In the genomic region with DNA sequence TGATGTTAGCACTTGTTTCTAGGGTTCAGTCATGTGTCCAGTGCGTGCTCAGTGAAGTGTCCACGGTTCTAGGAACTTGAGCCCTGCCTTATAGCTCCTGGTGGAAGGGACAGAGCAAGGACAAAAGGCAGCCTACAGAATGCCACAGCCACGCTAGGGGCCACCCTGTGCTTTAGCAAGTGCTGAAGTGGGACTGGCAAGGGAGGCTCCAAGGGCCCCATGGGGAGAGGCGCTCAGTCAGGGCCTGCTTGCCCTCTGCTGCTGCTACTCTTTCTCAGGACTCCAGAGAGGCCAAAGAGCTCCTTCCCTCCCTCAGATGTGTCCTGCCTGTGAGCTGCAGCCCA, we compare ENCODE assay signal across 1 cellular context.
TF ChIP-seq lines count a peak whose summit lies in the region.

No MANE protein-coding gene starts in this region.

TF ChIP-seq in K562, 482 proteins besides CTCF, POLR2A, EP300 and RAD21:
- TF ChIP-seq ZNF830 (CRISPR knock-in tag; IDR thresholded peaks at IDR 0.05) (no peak), BRCA1 (IDR thresholded peaks at IDR 0.05) (no peak), BRCA1 (CRISPR knock-in tag; IDR thresholded peaks at IDR 0.05) (0 out of 2 replicates have a peak, but pooled peaks have one; percentile 69), KAT7 (CRISPR knock-in tag; IDR thresholded peaks at IDR 0.05; ENCODE audit: borderline replicate concordance) (0 out of 2 replicates have a peak, but pooled peaks have one; percentile 28), ELF2 (CRISPR knock-in tag; IDR thresholded peaks at IDR 0.05) (no peak)
- TF ChIP-seq, protein P1, sequence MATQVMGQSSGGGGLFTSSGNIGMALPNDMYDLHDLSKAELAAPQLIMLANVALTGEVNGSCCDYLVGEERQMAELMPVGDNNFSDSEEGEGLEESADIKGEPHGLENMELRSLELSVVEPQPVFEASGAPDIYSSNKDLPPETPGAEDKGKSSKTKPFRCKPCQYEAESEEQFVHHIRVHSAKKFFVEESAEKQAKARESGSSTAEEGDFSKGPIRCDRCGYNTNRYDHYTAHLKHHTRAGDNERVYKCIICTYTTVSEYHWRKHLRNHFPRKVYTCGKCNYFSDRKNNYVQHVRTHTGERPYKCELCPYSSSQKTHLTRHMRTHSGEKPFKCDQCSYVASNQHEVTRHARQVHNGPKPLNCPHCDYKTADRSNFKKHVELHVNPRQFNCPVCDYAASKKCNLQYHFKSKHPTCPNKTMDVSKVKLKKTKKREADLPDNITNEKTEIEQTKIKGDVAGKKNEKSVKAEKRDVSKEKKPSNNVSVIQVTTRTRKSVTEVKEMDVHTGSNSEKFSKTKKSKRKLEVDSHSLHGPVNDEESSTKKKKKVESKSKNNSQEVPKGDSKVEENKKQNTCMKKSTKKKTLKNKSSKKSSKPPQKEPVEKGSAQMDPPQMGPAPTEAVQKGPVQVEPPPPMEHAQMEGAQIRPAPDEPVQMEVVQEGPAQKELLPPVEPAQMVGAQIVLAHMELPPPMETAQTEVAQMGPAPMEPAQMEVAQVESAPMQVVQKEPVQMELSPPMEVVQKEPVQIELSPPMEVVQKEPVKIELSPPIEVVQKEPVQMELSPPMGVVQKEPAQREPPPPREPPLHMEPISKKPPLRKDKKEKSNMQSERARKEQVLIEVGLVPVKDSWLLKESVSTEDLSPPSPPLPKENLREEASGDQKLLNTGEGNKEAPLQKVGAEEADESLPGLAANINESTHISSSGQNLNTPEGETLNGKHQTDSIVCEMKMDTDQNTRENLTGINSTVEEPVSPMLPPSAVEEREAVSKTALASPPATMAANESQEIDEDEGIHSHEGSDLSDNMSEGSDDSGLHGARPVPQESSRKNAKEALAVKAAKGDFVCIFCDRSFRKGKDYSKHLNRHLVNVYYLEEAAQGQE (CRISPR knock-in tag; IDR thresholded peaks at IDR 0.05; ENCODE audit: low read depth) = no peak
- TF ChIP-seq, protein P2, sequence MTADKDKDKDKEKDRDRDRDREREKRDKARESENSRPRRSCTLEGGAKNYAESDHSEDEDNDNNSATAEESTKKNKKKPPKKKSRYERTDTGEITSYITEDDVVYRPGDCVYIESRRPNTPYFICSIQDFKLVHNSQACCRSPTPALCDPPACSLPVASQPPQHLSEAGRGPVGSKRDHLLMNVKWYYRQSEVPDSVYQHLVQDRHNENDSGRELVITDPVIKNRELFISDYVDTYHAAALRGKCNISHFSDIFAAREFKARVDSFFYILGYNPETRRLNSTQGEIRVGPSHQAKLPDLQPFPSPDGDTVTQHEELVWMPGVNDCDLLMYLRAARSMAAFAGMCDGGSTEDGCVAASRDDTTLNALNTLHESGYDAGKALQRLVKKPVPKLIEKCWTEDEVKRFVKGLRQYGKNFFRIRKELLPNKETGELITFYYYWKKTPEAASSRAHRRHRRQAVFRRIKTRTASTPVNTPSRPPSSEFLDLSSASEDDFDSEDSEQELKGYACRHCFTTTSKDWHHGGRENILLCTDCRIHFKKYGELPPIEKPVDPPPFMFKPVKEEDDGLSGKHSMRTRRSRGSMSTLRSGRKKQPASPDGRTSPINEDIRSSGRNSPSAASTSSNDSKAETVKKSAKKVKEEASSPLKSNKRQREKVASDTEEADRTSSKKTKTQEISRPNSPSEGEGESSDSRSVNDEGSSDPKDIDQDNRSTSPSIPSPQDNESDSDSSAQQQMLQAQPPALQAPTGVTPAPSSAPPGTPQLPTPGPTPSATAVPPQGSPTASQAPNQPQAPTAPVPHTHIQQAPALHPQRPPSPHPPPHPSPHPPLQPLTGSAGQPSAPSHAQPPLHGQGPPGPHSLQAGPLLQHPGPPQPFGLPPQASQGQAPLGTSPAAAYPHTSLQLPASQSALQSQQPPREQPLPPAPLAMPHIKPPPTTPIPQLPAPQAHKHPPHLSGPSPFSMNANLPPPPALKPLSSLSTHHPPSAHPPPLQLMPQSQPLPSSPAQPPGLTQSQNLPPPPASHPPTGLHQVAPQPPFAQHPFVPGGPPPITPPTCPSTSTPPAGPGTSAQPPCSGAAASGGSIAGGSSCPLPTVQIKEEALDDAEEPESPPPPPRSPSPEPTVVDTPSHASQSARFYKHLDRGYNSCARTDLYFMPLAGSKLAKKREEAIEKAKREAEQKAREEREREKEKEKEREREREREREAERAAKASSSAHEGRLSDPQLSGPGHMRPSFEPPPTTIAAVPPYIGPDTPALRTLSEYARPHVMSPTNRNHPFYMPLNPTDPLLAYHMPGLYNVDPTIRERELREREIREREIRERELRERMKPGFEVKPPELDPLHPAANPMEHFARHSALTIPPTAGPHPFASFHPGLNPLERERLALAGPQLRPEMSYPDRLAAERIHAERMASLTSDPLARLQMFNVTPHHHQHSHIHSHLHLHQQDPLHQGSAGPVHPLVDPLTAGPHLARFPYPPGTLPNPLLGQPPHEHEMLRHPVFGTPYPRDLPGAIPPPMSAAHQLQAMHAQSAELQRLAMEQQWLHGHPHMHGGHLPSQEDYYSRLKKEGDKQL (CRISPR knock-in tag; IDR thresholded peaks at IDR 0.05; ENCODE audit: borderline replicate concordance) = no peak
- TF ChIP-seq, protein P3, sequence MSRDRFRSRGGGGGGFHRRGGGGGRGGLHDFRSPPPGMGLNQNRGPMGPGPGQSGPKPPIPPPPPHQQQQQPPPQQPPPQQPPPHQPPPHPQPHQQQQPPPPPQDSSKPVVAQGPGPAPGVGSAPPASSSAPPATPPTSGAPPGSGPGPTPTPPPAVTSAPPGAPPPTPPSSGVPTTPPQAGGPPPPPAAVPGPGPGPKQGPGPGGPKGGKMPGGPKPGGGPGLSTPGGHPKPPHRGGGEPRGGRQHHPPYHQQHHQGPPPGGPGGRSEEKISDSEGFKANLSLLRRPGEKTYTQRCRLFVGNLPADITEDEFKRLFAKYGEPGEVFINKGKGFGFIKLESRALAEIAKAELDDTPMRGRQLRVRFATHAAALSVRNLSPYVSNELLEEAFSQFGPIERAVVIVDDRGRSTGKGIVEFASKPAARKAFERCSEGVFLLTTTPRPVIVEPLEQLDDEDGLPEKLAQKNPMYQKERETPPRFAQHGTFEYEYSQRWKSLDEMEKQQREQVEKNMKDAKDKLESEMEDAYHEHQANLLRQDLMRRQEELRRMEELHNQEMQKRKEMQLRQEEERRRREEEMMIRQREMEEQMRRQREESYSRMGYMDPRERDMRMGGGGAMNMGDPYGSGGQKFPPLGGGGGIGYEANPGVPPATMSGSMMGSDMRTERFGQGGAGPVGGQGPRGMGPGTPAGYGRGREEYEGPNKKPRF (IDR thresholded peaks at IDR 0.05; ENCODE audit: low read depth, low read length) = no peak
